Comparison of ENCODE assay signal across 36 cellular contexts in genomic region chr2:100121124-100121718, GRCh38.
"Had no signal": no experiment of that assay in that cellular context is flagged by ENCODE, and none has a peak within 500 bp of the region (broad histone marks: within the 10 kb centered on the region; RNA-seq: fewer than 3 reads in every experiment).

No MANE protein-coding gene starts in this region.

- DNase-seq: activated CD4-positive, alpha-beta T cell treated with anti-CD3 and anti-CD28 coated beads, Interleukin-2, amount 10 ng/mL, durations not matched to agents 24 days and 14 days; activated CD4-positive, alpha-beta T cell treated with anti-CD3 and anti-CD28 coated beads, Interleukin-2, amount 50 U/mL, for 4 hours; activated CD4-positive, CD25-positive, alpha-beta regulatory T cell; activated CD8-positive, alpha-beta T cell treated with anti-CD3 and anti-CD28 coated beads for 36 hours; activated gamma-delta T cell treated with Interleukin-2 at 50 U/mL for 16 hours; activated naive CD4-positive, alpha-beta T cell treated with anti-CD3 and anti-CD28 coated beads, Interleukin-2, amount 10 ng/mL, durations not matched to agents 7 days and 5 days; activated naive CD8-positive, alpha-beta T cell treated with anti-CD3 and anti-CD28 coated beads, Interleukin-2, amount 50 U/mL, for 24 hours; activated T-cell treated with anti-CD3 and anti-CD28 coated beads, Interleukin-2, amount 50 U/mL, for 24 hours; anterior cingulate cortex; Karpas-422; KBM-7; MM.1S; MV-4-11; NCI-H1092; NCI-H1436 treated with DMSO at 0.1 percent for 48 hours; NCI-H187; NCI-H2029 treated with DMSO at 0.1 percent for 48 hours; NCI-H2107; NCI-H2171; NCI-H510A; NCI-H526; NCI-H748 treated with DMSO at 0.1 percent for 48 hours; NK-92 treated with Interleukin-12 subunit alpha and Interleukin-12 subunit beta, amount 100 ng/mL, for 24 hours; PC-3; Peyer's patch; RPMI8226; SIG-M5; T-cell; T-helper 17 cell had no signal

- H3K27me3 Mint-ChIP-seq: activated CD4-positive, alpha-beta T cell treated with anti-CD3 and anti-CD28 coated beads, Interleukin-2, amount 10 ng/mL, durations not matched to agents 24 days and 14 days; activated CD8-positive, alpha-beta T cell treated with anti-CD3 and anti-CD28 coated beads for 36 hours; activated naive CD4-positive, alpha-beta T cell treated with anti-CD3 and anti-CD28 coated beads, Interleukin-2, amount 10 ng/mL, durations not matched to agents 7 days and 5 days; activated naive CD8-positive, alpha-beta T cell treated with anti-CD3 and anti-CD28 coated beads, Interleukin-2, amount 50 U/mL, for 24 hours; central memory CD8-positive, alpha-beta T cell; T-cell had no signal

- H3K27ac Mint-ChIP-seq: activated CD4-positive, alpha-beta T cell treated with anti-CD3 and anti-CD28 coated beads, Interleukin-2, amount 10 ng/mL, durations not matched to agents 24 days and 14 days; activated CD8-positive, alpha-beta T cell treated with anti-CD3 and anti-CD28 coated beads for 36 hours; activated naive CD4-positive, alpha-beta T cell treated with anti-CD3 and anti-CD28 coated beads, Interleukin-2, amount 10 ng/mL, durations not matched to agents 7 days and 5 days; activated naive CD8-positive, alpha-beta T cell; activated naive CD8-positive, alpha-beta T cell treated with anti-CD3 and anti-CD28 coated beads, Interleukin-2, amount 50 U/mL, for 24 hours; activated T-cell treated with anti-CD3 and anti-CD28 coated beads, Interleukin-2, amount 50 U/mL, for 24 hours; activated T-helper 2 cell treated with anti-CD3 and anti-CD28 coated beads, Interferon-gamma antibody, Interleukin-2, Interleukin-4, amounts not matched to agents 10 μg/mL and 5 μg/mL and 100 μg/mL, durations not matched to agents 14 hours and 24 hours and 36 hours; brain; T-cell; T-helper 17 cell had no signal

- H3K4me1 Mint-ChIP-seq: activated CD4-positive, alpha-beta T cell treated with anti-CD3 and anti-CD28 coated beads, Interleukin-2, amount 10 ng/mL, durations not matched to agents 24 days and 14 days; central memory CD8-positive, alpha-beta T cell; T-helper 17 cell had no signal

- H3K36me3 ChIP-seq: cardiac muscle cell, Peyer's patch had no signal

- H3K4me3 Mint-ChIP-seq: activated CD4-positive, alpha-beta T cell treated with anti-CD3 and anti-CD28 coated beads, Interleukin-2, amount 10 ng/mL, durations not matched to agents 24 days and 14 days; activated CD8-positive, alpha-beta T cell treated with anti-CD3 and anti-CD28 coated beads for 36 hours; activated naive CD4-positive, alpha-beta T cell treated with anti-CD3 and anti-CD28 coated beads, Interleukin-2, amount 10 ng/mL, durations not matched to agents 7 days and 5 days; activated naive CD8-positive, alpha-beta T cell; activated naive CD8-positive, alpha-beta T cell treated with anti-CD3 and anti-CD28 coated beads, Interleukin-2, amount 50 U/mL, for 24 hours; activated T-cell treated with anti-CD3 and anti-CD28 coated beads, Interleukin-2, amount 50 U/mL, for 24 hours; brain; central memory CD8-positive, alpha-beta T cell; T-cell; T-helper 17 cell had no signal

- H3K36me3 Mint-ChIP-seq: brain had no signal

- H3K27ac ChIP-seq: cardiac muscle cell, Peyer's patch, VCaP had no signal

- ATAC-seq: activated CD8-positive, alpha-beta T cell treated with anti-CD3 and anti-CD28 coated beads for 36 hours; activated naive CD8-positive, alpha-beta T cell treated with anti-CD3 and anti-CD28 coated beads, Interleukin-2, amount 50 U/mL, for 24 hours; PC-3; SK-N-SH treated with all-trans-retinoic acid at 6 μM for 48 hours; T-cell; T-helper 17 cell had no signal

- H3K9me3 Mint-ChIP-seq: activated T-helper 2 cell treated with anti-CD3 and anti-CD28 coated beads, Interferon-gamma antibody, Interleukin-2, Interleukin-4, amounts not matched to agents 10 μg/mL and 5 μg/mL and 100 μg/mL, durations not matched to agents 14 hours and 24 hours and 36 hours; central memory CD8-positive, alpha-beta T cell had no signal

- H3K4me3 ChIP-seq: cardiac muscle cell, Peyer's patch had no signal

- H3K9me3 ChIP-seq: Peyer's patch had no signal

- H3K4me1 ChIP-seq: Peyer's patch had no signal

- H3K27me3 ChIP-seq: Peyer's patch had no signal
